ENCODE assay signal across 9 cellular contexts in genomic region chr11:60108631-60109030, GRCh38. TPM values are rescaled to one million over a fixed set of nuclear protein-coding genes. Genes with fewer than 3 reads are reported as not detected.
"Had no signal": no experiment of that assay in that cellular context is flagged by ENCODE, and none has a peak within 500 bp of the region (broad histone marks: within the 10 kb centered on the region; RNA-seq: fewer than 3 reads in every experiment).

No MANE protein-coding gene starts in this region.

RNA-seq across cellular contexts. Expression of gene MS4A2, which starts 20.2 kb away (rescaled TPM):
- total RNA-seq: LHCN-M2, MCF 10A, NCI-H460, OCI-LY7, PC-9, RPMI7951, SJCRH30, SK-MEL-5 had no signal

RNA-seq across cellular contexts. Expression of gene MS4A3, which starts 52.2 kb away (rescaled TPM):
- total RNA-seq: LHCN-M2, MCF 10A, NCI-H460, OCI-LY7, PC-9, Right ventricle myocardium inferior, RPMI7951, SJCRH30, SK-MEL-5 had no signal
